ENCODE assay signal across 9 cellular contexts in the genomic region with DNA sequence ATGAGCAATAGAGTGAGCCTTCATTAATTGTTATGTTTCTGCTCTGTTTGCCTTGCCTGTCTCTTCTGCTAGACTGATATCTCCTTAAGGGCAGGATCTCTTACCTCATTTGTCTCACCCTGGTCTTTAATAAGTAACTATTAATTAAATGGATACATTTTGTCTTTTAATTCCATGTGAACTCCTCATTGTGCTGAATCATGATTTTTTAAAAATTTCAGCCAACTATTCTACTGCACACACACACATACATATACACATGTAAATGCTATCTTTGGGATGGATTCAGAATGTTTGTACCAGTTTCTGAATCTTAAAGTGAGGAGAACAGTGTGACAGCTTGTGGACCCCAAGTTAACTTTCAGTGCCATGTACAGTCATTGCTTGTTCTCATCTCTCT.
"Had no signal": no experiment of that assay in that cellular context is flagged by ENCODE, and none has a peak within 500 bp of the region (broad histone marks: within the 10 kb centered on the region; RNA-seq: fewer than 3 reads in every experiment).

No MANE protein-coding gene starts in this region.

- H3K4me3 Mint-ChIP-seq: H9, IgD-negative memory B cell had no signal

- H3K4me1 Mint-ChIP-seq: IgD-negative memory B cell had no signal

- H3K9ac ChIP-seq: GM23248 had no signal

- H3K4me3 ChIP-seq: GM23248 had no signal

- FAIRE-seq: H1, H54 had no signal

- H3K27ac Mint-ChIP-seq: IgD-negative memory B cell had no signal

- DNase-seq: GM23248, H9, HCEC 1CT, Kasumi-1, KG1 had no signal

- H3K9me3 Mint-ChIP-seq: IgD-negative memory B cell had no signal

- H3K27me3 Mint-ChIP-seq: IgD-negative memory B cell had no signal

- H3K27ac ChIP-seq: GM23248, HL-60 had no signal

- H2AFZ ChIP-seq: GM23248 had no signal

- H3K36me3 Mint-ChIP-seq: IgD-negative memory B cell had no signal
